8 cellular contexts compared by ENCODE assay signal in the genomic region with DNA sequence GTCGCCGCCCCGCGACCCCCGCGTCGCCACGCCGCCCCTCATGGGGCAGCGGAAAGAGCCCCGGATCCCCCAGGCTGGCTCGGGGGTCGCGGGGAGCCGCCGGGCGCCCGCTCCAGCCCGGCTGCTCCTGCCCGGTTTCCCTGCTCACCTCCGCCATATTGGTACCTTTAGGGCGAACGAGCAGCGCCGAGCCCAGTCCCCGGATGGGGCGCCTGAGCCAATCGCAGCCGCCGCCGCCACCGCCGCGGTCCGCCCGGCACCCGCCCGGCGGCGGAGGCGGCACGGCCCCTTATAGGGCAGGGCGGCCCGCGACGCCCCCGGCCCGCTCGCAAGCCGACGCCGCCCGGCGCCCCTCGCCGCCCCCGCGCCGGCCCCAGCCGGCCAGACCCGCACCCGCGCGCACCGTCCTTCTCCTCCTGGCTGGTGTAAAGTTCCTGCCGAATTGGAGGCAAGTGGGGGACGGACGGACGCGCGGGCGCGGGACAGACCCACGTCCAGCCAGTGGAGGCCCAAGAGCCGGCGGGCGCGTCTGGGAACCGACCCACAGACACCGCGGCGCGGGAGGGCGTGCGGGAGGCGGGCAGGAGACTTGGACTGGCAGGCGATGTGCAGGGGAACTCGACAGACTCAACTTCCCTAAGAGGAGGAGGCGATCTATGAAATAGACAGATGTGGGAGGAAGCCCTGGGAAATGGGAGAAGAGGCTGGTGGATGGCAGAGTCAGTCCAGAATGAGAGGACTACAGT. TPM values are rescaled to one million over a fixed set of nuclear protein-coding genes. Genes with fewer than 3 reads are reported as not detected.
DNase-seq lines count a peak whose midpoint lies in the region; ATAC-seq and TF ChIP-seq lines count a peak whose summit lies in the region.

A gene with protein sequence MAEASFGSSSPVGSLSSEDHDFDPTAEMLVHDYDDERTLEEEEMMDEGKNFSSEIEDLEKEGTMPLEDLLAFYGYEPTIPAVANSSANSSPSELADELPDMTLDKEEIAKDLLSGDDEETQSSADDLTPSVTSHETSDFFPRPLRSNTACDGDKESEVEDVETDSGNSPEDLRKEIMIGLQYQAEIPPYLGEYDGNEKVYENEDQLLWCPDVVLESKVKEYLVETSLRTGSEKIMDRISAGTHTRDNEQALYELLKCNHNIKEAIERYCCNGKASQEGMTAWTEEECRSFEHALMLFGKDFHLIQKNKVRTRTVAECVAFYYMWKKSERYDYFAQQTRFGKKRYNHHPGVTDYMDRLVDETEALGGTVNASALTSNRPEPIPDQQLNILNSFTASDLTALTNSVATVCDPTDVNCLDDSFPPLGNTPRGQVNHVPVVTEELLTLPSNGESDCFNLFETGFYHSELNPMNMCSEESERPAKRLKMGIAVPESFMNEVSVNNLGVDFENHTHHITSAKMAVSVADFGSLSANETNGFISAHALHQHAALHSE (minus strand): TSS at position 178 of the 746 bp plus-strand sequence. CDS start 21 bp downstream, at position 157.

- no peaks in the 10 kb centered on the region for H3K9me3 ChIP-seq in NT2/D1 (ENCODE audit: insufficient read depth, low read length)
- no peaks in the 10 kb centered on the region for H3K9me3 ChIP-seq in mucosa of descending colon

- DNase-seq in NT2/D1 (ENCODE audit: low read depth, low spot score) (peak; percentile 48), epidermal melanocyte (ENCODE audit: insufficient read length, low spot score) (peak; percentile 66), mucosa of descending colon (peak; percentile 82 to 90 (median 88))
- DNase-seq in activated CD8-positive, alpha-beta memory T cell treated with anti-CD3 and anti-CD28 coated beads, Interleukin-2, amount 50 U/mL, for 24 hours (ENCODE audit: extremely low read depth) = peak; percentile 44
- DNase-seq in stimulated activated CD8-positive, alpha-beta memory T cell treated with anti-CD3 and anti-CD28 coated beads, Interleukin-4, amount 100 ng/mL, for 24 hours (ENCODE audit: low read depth) = peak; percentile 62

- peak within 1 kb of the TSS; percentile 84 for H3K9ac ChIP-seq in NT2/D1 (ENCODE audit: insufficient read length, low read depth)

- H3K27me3 ChIP-seq in NT2/D1 (ENCODE audit: insufficient read depth, insufficient read length) = peaks cover 7% of the 10 kb centered on the region

- H3K4me1 ChIP-seq in NT2/D1 (ENCODE audit: insufficient read depth, insufficient read length) (no peaks in the 10 kb centered on the region), mucosa of descending colon (ENCODE audit: low read depth) (peaks cover 12% of the 10 kb centered on the region)

- peak within 1 kb of the TSS; percentile 83 for H3K27ac ChIP-seq in C4-2B

- no peak for TF ChIP-seq CTCF in C4-2B (conservative IDR thresholded peaks at IDR 0.05)
- TF ChIP-seq CTCF in mucosa of descending colon (IDR thresholded peaks at IDR 0.05) = no peak

- H3K36me3 ChIP-seq in NT2/D1 (ENCODE audit: insufficient read depth, insufficient read length, low read length) = peaks cover 20% of the 10 kb centered on the region
- no peaks in the 10 kb centered on the region for H3K36me3 ChIP-seq in mucosa of descending colon (ENCODE audit: low read depth)

- H3K4me3 ChIP-seq in NT2/D1 (ENCODE audit: insufficient read length, low read depth) (peak within 1 kb of the TSS; percentile 75), mucosa of descending colon (peak within 1 kb of the TSS; percentile 89)

- ATAC-seq in GM19324 (IDR thresholded peaks at IDR 0.05; ENCODE audit: low FRiP score, unreplicated experiment) (peak; percentile 94), HG03457 (IDR thresholded peaks at IDR 0.05; ENCODE audit: unreplicated experiment) (peak; percentile 87), mucosa of descending colon (peak; percentile 93)

- intact Hi-C loops in mucosa of descending colon (cut with DNase I, micrococcal nuclease) = no loop called here

RNA-seq across cellular contexts. Expression of the gene that starts here (rescaled TPM):
- 100 to 1,000 TPM in 2 of 3 donors, 10 to 100 TPM in 1; 95.6 to 171 (median 100) TPM for total RNA-seq in mucosa of descending colon

Comparison
In these comparisons a context has a peak if more than half of its experiments do, and no peak if none do; other contexts are left out.
1. Peak in every context shown above with its lines: DNase-seq, ATAC-seq, H3K4me3 ChIP-seq and H3K27ac ChIP-seq.